Comparison of ENCODE assay signal across 20 cellular contexts in genomic region chr4:2900701-2901100, GRCh38. TPM values are rescaled to one million over a fixed set of nuclear protein-coding genes. Genes with fewer than 3 reads are reported as not detected.
DNase-seq lines count a peak whose midpoint lies in the region; ATAC-seq and TF ChIP-seq lines count a peak whose summit lies in the region.
"Had no signal": no experiment of that assay in that cellular context is flagged by ENCODE, and none has a peak within 500 bp of the region (broad histone marks: within the 10 kb centered on the region; RNA-seq: fewer than 3 reads in every experiment).

No MANE protein-coding gene starts in this region.

- no peaks in the 10 kb centered on the region for H4K20me1 ChIP-seq in H9 (ENCODE audit: control insufficient read depth, insufficient read depth, insufficient read length)

- H2BK15ac ChIP-seq in H9 (ENCODE audit: low read depth, low read length) = no peak overlapping the region

- H3K4me1 ChIP-seq in CD8-positive, alpha-beta T cell (ENCODE audit: insufficient read depth, low read length) = peaks cover 2% of the 10 kb centered on the region
- no peaks in the 10 kb centered on the region for H3K4me1 ChIP-seq in H9 (ENCODE audit: insufficient read depth, low read length)
- H3K4me1 ChIP-seq in naive thymus-derived CD4-positive, alpha-beta T cell (ENCODE audit: control insufficient read depth in 2 of 2, insufficient read depth in 2 of 2, low read length in 2 of 2) = no peaks in the 10 kb centered on the region
- H3K4me1 ChIP-seq: right atrium auricular region, tibial artery had no signal

- no peak overlapping the region for H3K4me3 Mint-ChIP-seq in CD8-positive, alpha-beta T cell
- no peak overlapping the region for H3K4me3 Mint-ChIP-seq in H9
- H3K4me3 Mint-ChIP-seq in activated naive CD8-positive, alpha-beta T cell treated with anti-CD3 and anti-CD28 coated beads, Interleukin-2, amount 50 U/mL, for 24 hours = no peak overlapping the region
- no peak overlapping the region for H3K4me3 Mint-ChIP-seq in naive thymus-derived CD4-positive, alpha-beta T cell

- H4K5ac ChIP-seq in H9 (ENCODE audit: insufficient read length, low read depth, low read length) = no peak overlapping the region

- intact Hi-C loops in CD8-positive, alpha-beta T cell (cut with DNase I, micrococcal nuclease) = no loop called here
- intact Hi-C loops in naive thymus-derived CD4-positive, alpha-beta T cell (cut with micrococcal nuclease) = no loop called here

- no peaks in the 10 kb centered on the region for H3K79me2 ChIP-seq in H9 (ENCODE audit: insufficient read depth, low read length)

- no peak overlapping the region for H2AK5ac ChIP-seq in H9 (ENCODE audit: insufficient read length, low read length)

- no peak overlapping the region for H3K4me2 ChIP-seq in H9 (ENCODE audit: insufficient read depth, insufficient read length, low read length)

- no peak overlapping the region for H2BK20ac ChIP-seq in H9 (ENCODE audit: low read depth, low read length, poor library complexity, severe bottlenecking)

- H3K9ac ChIP-seq in H9 (ENCODE audit: extremely low read depth, insufficient read length, low read length) = no peak overlapping the region

- no peaks in the 10 kb centered on the region for H3K9me3 ChIP-seq in CD8-positive, alpha-beta T cell (ENCODE audit: low read length)
- no peaks in the 10 kb centered on the region for H3K9me3 ChIP-seq in H9 (ENCODE audit: control insufficient read depth, low read depth, low read length)
- no peaks in the 10 kb centered on the region for H3K9me3 ChIP-seq in naive thymus-derived CD4-positive, alpha-beta T cell (ENCODE audit: control insufficient read depth in 2 of 3, low read length in 3 of 3)
- H3K9me3 ChIP-seq: BE2C, right atrium auricular region, tibial artery had no signal

- no peaks in the 10 kb centered on the region for H3K79me1 ChIP-seq in H9 (ENCODE audit: insufficient read depth, low read depth, low read length, poor library complexity, severe bottlenecking)

- no peak overlapping the region for H3K23ac ChIP-seq in H9 (ENCODE audit: insufficient read length, low read depth, low read length)

- no peak overlapping the region for H4K91ac ChIP-seq in H9 (ENCODE audit: insufficient read length, low read depth, low read length)

- no peak overlapping the region for H3K14ac ChIP-seq in H9 (ENCODE audit: insufficient read depth, low read length)

- H3K23me2 ChIP-seq in H9 (ENCODE audit: insufficient read length, low read depth, low read length, poor library complexity, severe bottlenecking) = no peaks in the 10 kb centered on the region

- no peak overlapping the region for H3K56ac ChIP-seq in H9 (ENCODE audit: insufficient read length, low read depth, low read length)

- peaks cover 83% of the 10 kb centered on the region for H3K36me3 Mint-ChIP-seq in CD8-positive, alpha-beta T cell
- peaks cover 34 to 86% (median 74%) of the 10 kb centered on the region in 3 experiments; a peak in 6 of 7 replicates for H3K36me3 Mint-ChIP-seq in H9 (ENCODE audit: insufficient read depth in 1 of 3, low read depth in 3 of 3)
- peaks cover 37% of the 10 kb centered on the region for H3K36me3 Mint-ChIP-seq in activated naive CD8-positive, alpha-beta T cell treated with anti-CD3 and anti-CD28 coated beads, Interleukin-2, amount 50 U/mL, for 24 hours (ENCODE audit: low read depth)
- peaks cover 24 to 53% (median 28%) of the 10 kb centered on the region in 5 donors for H3K36me3 Mint-ChIP-seq in naive thymus-derived CD4-positive, alpha-beta T cell

- H3K18ac ChIP-seq in H9 (ENCODE audit: insufficient read length, low read depth, low read length) = no peak overlapping the region

- H2BK5ac ChIP-seq in H9 (ENCODE audit: insufficient read length, low read length) = no peak overlapping the region

- no peak for ATAC-seq in CD8-positive, alpha-beta T cell
- no peak for ATAC-seq in activated naive CD8-positive, alpha-beta T cell treated with anti-CD3 and anti-CD28 coated beads, Interleukin-2, amount 50 U/mL, for 24 hours
- no peak for ATAC-seq in naive thymus-derived CD4-positive, alpha-beta T cell
- ATAC-seq in HG03442 (IDR thresholded peaks at IDR 0.05; ENCODE audit: unreplicated experiment) (no peak), HG03097 (IDR thresholded peaks at IDR 0.05; ENCODE audit: low FRiP score, unreplicated experiment) (no peak)
- ATAC-seq: left ventricle myocardium superior had no signal

- peaks cover 43% of the 10 kb centered on the region for H3K36me3 ChIP-seq in CD8-positive, alpha-beta T cell (ENCODE audit: insufficient read depth, low read length)
- peaks cover 29 to 90% (median 34%) of the 10 kb centered on the region in 3 experiments for H3K36me3 ChIP-seq in naive thymus-derived CD4-positive, alpha-beta T cell (ENCODE audit: control insufficient read depth in 2 of 3, insufficient read depth in 3 of 3, low read length in 3 of 3)

- H3K9me3 Mint-ChIP-seq in CD8-positive, alpha-beta T cell = no peaks in the 10 kb centered on the region
- H3K9me3 Mint-ChIP-seq in H9 = no peaks in the 10 kb centered on the region
- H3K9me3 Mint-ChIP-seq in activated naive CD8-positive, alpha-beta T cell treated with anti-CD3 and anti-CD28 coated beads, Interleukin-2, amount 50 U/mL, for 24 hours = no peaks in the 10 kb centered on the region
- peaks cover 0 to 1% (median 0%) of the 10 kb centered on the region in 11 donors for H3K9me3 Mint-ChIP-seq in naive thymus-derived CD4-positive, alpha-beta T cell
- H3K9me3 Mint-ChIP-seq: activated T-helper 2 cell treated with anti-CD3 and anti-CD28 coated beads, Interferon-gamma antibody, Interleukin-2, Interleukin-4, amounts not matched to agents 10 μg/mL and 5 μg/mL and 100 μg/mL, durations not matched to agents 14 hours and 24 hours and 36 hours had no signal

- H4K8ac ChIP-seq in H9 (replicated peaks; ENCODE audit: insufficient read length, low read depth, low read length) = no peak overlapping the region

- H2BK120ac ChIP-seq in H9 (ENCODE audit: low read depth, low read length, poor library complexity, severe bottlenecking) = no peak overlapping the region

- no peak overlapping the region for H3T11ph ChIP-seq in H9 (ENCODE audit: low read length)

- no peaks in the 10 kb centered on the region for H3K27me3 ChIP-seq in CD8-positive, alpha-beta T cell (ENCODE audit: insufficient read depth, low read length)
- no peaks in the 10 kb centered on the region for H3K27me3 ChIP-seq in H9 (ENCODE audit: insufficient read depth, low read length)
- no peaks in the 10 kb centered on the region for H3K27me3 ChIP-seq in naive thymus-derived CD4-positive, alpha-beta T cell (ENCODE audit: control insufficient read depth in 2 of 2, insufficient read depth in 2 of 2, low read length in 2 of 2)
- H3K27me3 ChIP-seq: BE2C, right atrium auricular region, tibial artery had no signal

- no peak for DNase-seq in CD8-positive, alpha-beta T cell
- DNase-seq in H9 (no peak), C1 segment of cervical spinal cord (lab: John Stamatoyannopoulos, UW) (no peak)
- DNase-seq in activated naive CD8-positive, alpha-beta T cell treated with anti-CD3 and anti-CD28 coated beads, Interleukin-2, amount 50 U/mL, for 24 hours = no peak
- no peak for DNase-seq in naive thymus-derived CD4-positive, alpha-beta T cell
- DNase-seq: activated CD8-positive, alpha-beta memory T cell treated with anti-CD3 and anti-CD28 coated beads for 24 hours; BE2C; central memory CD4-positive, alpha-beta T cell; effector memory CD4-positive, alpha-beta T cell; GF-D8; left ventricle myocardium superior; NCI-H1105; NCI-H2081 treated with DMSO at 0.1 percent for 48 hours; NCI-H524; stimulated activated naive CD4-positive, alpha-beta T cell had no signal

- CTCF ChIA-PET in CD8-positive, alpha-beta T cell (lab: Charles Lee) = no interaction called here
- CTCF ChIA-PET in naive thymus-derived CD4-positive, alpha-beta T cell (lab: Charles Lee) = no interaction called here

- H3K4ac ChIP-seq in H9 (ENCODE audit: low read depth, low read length) = no peak overlapping the region

- POLR2A ChIA-PET in CD8-positive, alpha-beta T cell (lab: Charles Lee) = no interaction called here
- POLR2A ChIA-PET in naive thymus-derived CD4-positive, alpha-beta T cell (lab: Charles Lee) = no interaction called here

- no peak overlapping the region for H2BK12ac ChIP-seq in H9 (ENCODE audit: insufficient read length, low read depth, low read length)

- no peak overlapping the region for H3K27ac ChIP-seq in CD8-positive, alpha-beta T cell (ENCODE audit: low read depth, low read length)
- no peak overlapping the region for H3K27ac ChIP-seq in H9 (ENCODE audit: insufficient read length, low read depth, low read length)
- no peak overlapping the region for H3K27ac ChIP-seq in naive thymus-derived CD4-positive, alpha-beta T cell (ENCODE audit: low read depth, low read length)
- H3K27ac ChIP-seq: right atrium auricular region, tibial artery had no signal

- no peaks in the 10 kb centered on the region for H3K27me3 Mint-ChIP-seq in CD8-positive, alpha-beta T cell (ENCODE audit: low read depth)
- no peaks in the 10 kb centered on the region for H3K27me3 Mint-ChIP-seq in H9 (ENCODE audit: low read depth)
- H3K27me3 Mint-ChIP-seq in activated naive CD8-positive, alpha-beta T cell treated with anti-CD3 and anti-CD28 coated beads, Interleukin-2, amount 50 U/mL, for 24 hours = no peaks in the 10 kb centered on the region
- H3K27me3 Mint-ChIP-seq in naive thymus-derived CD4-positive, alpha-beta T cell = no peaks in the 10 kb centered on the region

- no CpG with 5 or more reads among the region's 7 CpGs for WGBS in H9 (ENCODE audit: extremely low coverage, insufficient read length, low lambda C conversion rate)

- TF ChIP-seq CTCF in CD8-positive, alpha-beta T cell (IDR thresholded peaks at IDR 0.05) = no peak
- TF ChIP-seq CTCF in H9 (conservative IDR thresholded peaks at IDR 0.05) = no peak

- H3K4me3 ChIP-seq in CD8-positive, alpha-beta T cell (ENCODE audit: low read depth, low read length) = no peak overlapping the region
- H3K4me3 ChIP-seq in naive thymus-derived CD4-positive, alpha-beta T cell (ENCODE audit: low read length) = no peak overlapping the region
- H3K4me3 ChIP-seq: right atrium auricular region, tibial artery had no signal

- peak overlapping the region; percentile 53 for H3K27ac Mint-ChIP-seq in CD8-positive, alpha-beta T cell
- H3K27ac Mint-ChIP-seq in H9 = peak overlapping the region; percentile 0 to 55 (median 33); a peak in 2 of 7 replicates
- peak overlapping the region; percentile 10 for H3K27ac Mint-ChIP-seq in activated naive CD8-positive, alpha-beta T cell treated with anti-CD3 and anti-CD28 coated beads, Interleukin-2, amount 50 U/mL, for 24 hours
- peak overlapping the region in 8 of 9 donors; percentile 10 to 80 (median 56) for H3K27ac Mint-ChIP-seq in naive thymus-derived CD4-positive, alpha-beta T cell
- H3K27ac Mint-ChIP-seq: activated T-helper 2 cell treated with anti-CD3 and anti-CD28 coated beads, Interferon-gamma antibody, Interleukin-2, Interleukin-4, amounts not matched to agents 10 μg/mL and 5 μg/mL and 100 μg/mL, durations not matched to agents 14 hours and 24 hours and 36 hours had no signal

- H2AFZ ChIP-seq in H9 (ENCODE audit: low read length) = no peak overlapping the region

- peaks cover 4% of the 10 kb centered on the region for H3K4me1 Mint-ChIP-seq in CD8-positive, alpha-beta T cell (ENCODE audit: low read depth)
- H3K4me1 Mint-ChIP-seq in H9 = no peaks in the 10 kb centered on the region
- H3K4me1 Mint-ChIP-seq in activated naive CD8-positive, alpha-beta T cell treated with anti-CD3 and anti-CD28 coated beads, Interleukin-2, amount 50 U/mL, for 24 hours = peaks cover 14% of the 10 kb centered on the region
- H3K4me1 Mint-ChIP-seq in naive thymus-derived CD4-positive, alpha-beta T cell = peaks cover 4 to 5% (median 5%) of the 10 kb centered on the region in 7 donors

RNA-seq across cellular contexts. Expression of gene ADD1, which starts 57.1 kb away (rescaled TPM):
- total RNA-seq in CD8-positive, alpha-beta T cell = 100 to 1,000 TPM; 129 TPM
- total RNA-seq in H9 (2021) = 163 and 166 TPM in 2 replicates
- 100 to 1,000 TPM; 211 to 300 (median 282) TPM for total RNA-seq in naive thymus-derived CD4-positive, alpha-beta T cell
- 100 to 1,000 TPM; 152 to 164 TPM for polyA plus RNA-seq in naive thymus-derived CD4-positive, alpha-beta T cell
